Comparison of ENCODE assay signal across 20 cellular contexts in the genomic region with DNA sequence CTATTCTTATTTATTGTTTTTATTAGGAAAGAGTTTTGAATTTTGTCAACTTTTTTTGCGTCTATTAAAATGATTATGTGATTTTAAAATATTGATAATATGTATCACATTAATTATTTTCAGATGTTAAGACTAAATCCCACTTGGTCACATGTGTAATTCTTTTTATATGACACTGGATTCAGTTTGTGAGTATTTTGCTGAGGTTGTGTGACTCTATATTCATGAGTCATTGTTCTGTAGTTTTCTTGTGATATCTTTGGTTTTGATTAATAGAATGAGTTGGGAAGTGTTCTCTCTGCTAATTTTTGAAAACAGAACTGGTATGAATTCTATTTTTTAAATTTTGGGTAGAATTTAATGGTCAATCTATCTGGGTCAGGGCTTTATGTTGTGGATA.
DNase-seq lines count a peak whose midpoint lies in the region; ATAC-seq and TF ChIP-seq lines count a peak whose summit lies in the region.
"Had no signal": no experiment of that assay in that cellular context is flagged by ENCODE, and none has a peak within 500 bp of the region (broad histone marks: within the 10 kb centered on the region; RNA-seq: fewer than 3 reads in every experiment).

No MANE protein-coding gene starts in this region.

- H3K27ac ChIP-seq in GM23248, result no peak overlapping the region
- H3K27ac ChIP-seq: BLaER1 treated with 17β-estradiol and CSF1 and Interleukin-3, amounts not matched to agents 10 nM and 100 nM; SK-N-MC had no signal

- no peak overlapping the region for H3K4me3 Mint-ChIP-seq in endothelial cell (ENCODE audit: unreplicated experiment)
- no peak overlapping the region for H3K4me3 Mint-ChIP-seq in naive B cell
- H3K4me3 Mint-ChIP-seq: CD8-positive, alpha-beta memory T cell had no signal

- no peak for ATAC-seq in naive B cell (ENCODE audit: low read depth in 2 of 2)
- no peak for ATAC-seq in GM21619 (IDR thresholded peaks at IDR 0.05; ENCODE audit: unreplicated experiment)

- H3K79me2 ChIP-seq in GM23248 (ENCODE audit: insufficient read depth), result no peaks in the 10 kb centered on the region

- no peaks in the 10 kb centered on the region for H3K36me3 ChIP-seq in GM23248 (ENCODE audit: low read depth)
- H3K36me3 ChIP-seq: BLaER1 treated with 17β-estradiol and CSF1 and Interleukin-3, amounts not matched to agents 10 nM and 100 nM; HAP-1; MG63 had no signal

- H3K9me3 Mint-ChIP-seq in endothelial cell (ENCODE audit: unreplicated experiment) (no peaks in the 10 kb centered on the region), naive B cell (no peaks in the 10 kb centered on the region)
- H3K9me3 Mint-ChIP-seq: CD8-positive, alpha-beta memory T cell had no signal

- in situ Hi-C loops in GM23248 (cut with MboI), result no loop called here

- no peak overlapping the region for H3K9ac ChIP-seq in GM23248
- H3K9ac ChIP-seq: BLaER1 treated with 17β-estradiol and CSF1 and Interleukin-3, amounts not matched to agents 10 nM and 100 nM had no signal

- H4K20me1 ChIP-seq in GM23248 (ENCODE audit: insufficient read depth), result no peaks in the 10 kb centered on the region
- H4K20me1 ChIP-seq: BLaER1 treated with 17β-estradiol and CSF1 and Interleukin-3, amounts not matched to agents 10 nM and 100 nM had no signal

- H3K27ac Mint-ChIP-seq in endothelial cell (ENCODE audit: unreplicated experiment) (peak overlapping the region; percentile 49), naive B cell (peak overlapping the region in 5 of 6 donors; percentile 1 to 98 (median 82))

- H3K9me3 ChIP-seq in GM23248 (ENCODE audit: low read depth), result no peaks in the 10 kb centered on the region
- H3K9me3 ChIP-seq: BLaER1 treated with 17β-estradiol and CSF1 and Interleukin-3, amounts not matched to agents 10 nM and 100 nM; HAP-1; MG63 had no signal

- H3K4me1 Mint-ChIP-seq in endothelial cell (ENCODE audit: unreplicated experiment) (peaks cover 41% of the 10 kb centered on the region), naive B cell (peaks cover 33 to 51% (median 47%) of the 10 kb centered on the region in 3 donors)

- H3K9me2 ChIP-seq in GM23248 (ENCODE audit: insufficient read depth), result 0 out of 2 replicates have a peak, but pooled peaks cover 8% of the 10 kb centered on the region

- no peaks in the 10 kb centered on the region for H3K27me3 Mint-ChIP-seq in endothelial cell (ENCODE audit: unreplicated experiment)
- H3K27me3 Mint-ChIP-seq in naive B cell, result no peaks in the 10 kb centered on the region

- peaks cover 8% of the 10 kb centered on the region for H3K4me1 ChIP-seq in GM23248 (ENCODE audit: insufficient read depth)
- H3K4me1 ChIP-seq: HAP-1 had no signal

- no peak overlapping the region for H2AFZ ChIP-seq in GM23248

- DNase-seq in AG08395 (ENCODE audit: low spot score) (peak; percentile 13), GM23248 (peak; percentile 58), endothelial cell (ENCODE audit: low spot score) (no peak), naive B cell (no peak), NOMO-1 treated with DMSO at 0.1 percent for 48 hours (lab: John Stamatoyannopoulos, UW; ENCODE audit: unreplicated experiment) (no peak), GM10248 (ENCODE audit: extremely low spot score) (no peak)
- DNase-seq: CD8-positive, alpha-beta memory T cell; DMS79; MG63; NCI-H1048; NCI-H1436 treated with DMSO at 0.1 percent for 48 hours; NCI-H2029; NCI-H2171 treated with DMSO at 0.1 percent for 48 hours; NCI-H446 treated with DMSO at 0.1 percent for 48 hours; NCI-H69; Right ventricle myocardium superior had no signal

- TF ChIP-seq CTCF in endothelial cell (IDR thresholded peaks at IDR 0.05; ENCODE audit: unreplicated experiment) (no peak), GM10248 (IDR thresholded peaks at IDR 0.05; ENCODE audit: control extremely low read depth, extremely low read depth, low read depth, missing control alignments) (no peak)

- 44 to 57% methylated on average over 1 of the region's 1 CpG for WGBS in GM23248 (ENCODE audit: low coverage in 1 of 2, low lambda C conversion rate in 2 of 2, missing lambda C conversion rate in 2 of 2), 2 experiments

- H3K4me3 ChIP-seq in GM23248, result no peak overlapping the region
- H3K4me3 ChIP-seq: BLaER1 treated with 17β-estradiol and CSF1 and Interleukin-3, amounts not matched to agents 10 nM and 100 nM; HAP-1; MG63; SK-N-MC had no signal

- no peaks in the 10 kb centered on the region for H3K36me3 Mint-ChIP-seq in endothelial cell (ENCODE audit: low read depth, unreplicated experiment)
- no peaks in the 10 kb centered on the region for H3K36me3 Mint-ChIP-seq in naive B cell

- H3K27me3 ChIP-seq in GM23248 (replicated peaks; ENCODE audit: insufficient read depth), result no peaks in the 10 kb centered on the region
- H3K27me3 ChIP-seq: BLaER1 treated with 17β-estradiol and CSF1 and Interleukin-3, amounts not matched to agents 10 nM and 100 nM; MG63 had no signal

- H3F3A ChIP-seq in GM23248 (ENCODE audit: insufficient read depth), result no peaks in the 10 kb centered on the region

- POLR2A ChIA-PET in GM10248 (lab: Yijun Ruan, JAX), result no interaction called here

- no peak overlapping the region for H3K4me2 ChIP-seq in GM23248 (ENCODE audit: unreplicated experiment)
- H3K4me2 ChIP-seq: BLaER1 treated with 17β-estradiol and CSF1 and Interleukin-3, amounts not matched to agents 10 nM and 100 nM had no signal

- CTCF ChIA-PET in GM10248 (lab: Yijun Ruan, JAX), result no interaction called here

Comparison
In these comparisons a context has a peak if more than half of its experiments do, and no peak if none do; other contexts are left out.
1. DNase-seq: peak in AG08395 (single experiment) and GM23248 (single experiment); none in endothelial cell (single experiment), naive B cell (single experiment), NOMO-1 treated with DMSO at 0.1 percent for 48 hours (single experiment) and GM10248 (single experiment).